ENCODE assay signal across 9 cellular contexts in the genomic region with DNA sequence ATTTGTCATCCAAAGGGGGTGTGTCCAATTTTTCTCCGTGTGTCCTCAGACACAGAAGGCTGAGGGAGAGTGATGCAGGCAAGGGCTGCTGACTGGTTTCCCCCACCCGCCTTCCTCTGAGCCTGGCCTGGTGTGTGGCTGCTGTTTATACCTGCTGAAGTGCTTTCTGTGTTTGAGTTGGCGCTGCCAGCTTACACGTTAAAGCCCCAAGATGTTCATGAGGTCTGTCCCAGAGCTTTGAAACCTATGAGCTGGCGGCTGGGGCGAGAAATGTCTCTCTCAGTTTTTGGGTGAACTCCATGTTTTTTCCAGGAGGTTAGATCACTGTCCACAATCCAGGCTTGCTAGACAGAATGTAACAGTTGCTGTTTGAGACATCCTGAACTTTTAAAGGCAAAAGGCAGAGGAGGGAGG.
A peak's percentile ranks its signal among the peaks of the same experiment; 100 is the strongest.
DNase-seq lines count a peak whose midpoint lies in the region; ATAC-seq, FAIRE-seq and TF ChIP-seq lines count a peak whose summit lies in the region.
"Had no signal": no experiment of that assay in that cellular context is flagged by ENCODE, and none has a peak within 500 bp of the region (broad histone marks: within the 10 kb centered on the region; RNA-seq: fewer than 3 reads in every experiment).

No MANE protein-coding gene starts in this region.

- H3K4me3 ChIP-seq in esophagus (ENCODE audit: low read depth in 1 of 2, low read length in 2 of 2) = no peak overlapping the region
- H3K4me3 ChIP-seq in thoracic aorta = peak overlapping the region; percentile 1

- WGBS in esophagus, 2 donors = 53 to 61% methylated on average over 6 of the region's 6 CpGs

- H3K4me1 ChIP-seq in esophagus (ENCODE audit: control insufficient read depth in 2 of 2, insufficient read depth in 2 of 2, low read length in 1 of 2) (no peaks in the 10 kb centered on the region), thoracic aorta (ENCODE audit: control insufficient read depth in 1 of 2, low read depth in 2 of 2) (peaks cover 12 to 37% of the 10 kb centered on the region in 2 donors)

- H3K36me3 ChIP-seq in esophagus (ENCODE audit: control insufficient read depth in 2 of 2, insufficient read depth in 2 of 2, low read length in 1 of 2) = no peaks in the 10 kb centered on the region
- no peaks in the 10 kb centered on the region for H3K36me3 ChIP-seq in thoracic aorta

- FAIRE-seq in GM19239 (lab: Jason Lieb, UNC) (no peak), H54 (lab: Jason Lieb, UNC) (no peak)

- H3K27me3 ChIP-seq in esophagus (ENCODE audit: control insufficient read depth in 1 of 2, insufficient read depth in 2 of 2, low read length in 2 of 2) = no peaks in the 10 kb centered on the region
- H3K27me3 ChIP-seq in thoracic aorta (replicated peaks; ENCODE audit: insufficient read depth) = no peaks in the 10 kb centered on the region

- peak overlapping the region; percentile 21 to 52 for H3K27ac ChIP-seq in esophagus (ENCODE audit: low read depth in 2 of 2, low read length in 1 of 2)
- peak overlapping the region; percentile 53 to 86 for H3K27ac ChIP-seq in thoracic aorta

- H3K9me3 ChIP-seq in esophagus (ENCODE audit: control insufficient read depth in 2 of 2, insufficient read depth in 1 of 2, low read depth in 1 of 2, low read length in 1 of 2) (no peaks in the 10 kb centered on the region), thoracic aorta (no peaks in the 10 kb centered on the region)

- peak; percentile 50 for DNase-seq in NCI-H774 (lab: John Stamatoyannopoulos, UW)
- DNase-seq in mucosa of gallbladder (ENCODE audit: low spot score) = peak; percentile 12
- DNase-seq in thoracic aorta (ENCODE audit: low spot score) = peak; percentile 25
- no peak for DNase-seq in GM19239 (ENCODE audit: insufficient read length, low spot score)
- DNase-seq in H54 (ENCODE audit: insufficient read length, low spot score) = no peak
- DNase-seq: trophoblast cell had no signal

- no peak for TF ChIP-seq POLR2A in H54 (IDR thresholded peaks at IDR 0.05; ENCODE audit: low read depth, low read length)

- no peak for TF ChIP-seq CTCF in thoracic aorta (IDR thresholded peaks at IDR 0.05)

- peak; percentile 59 for ATAC-seq in thoracic aorta (ENCODE audit: insufficient number of reproducible peaks, low FRiP score, low read depth)
- no peak for ATAC-seq in GM21447 (IDR thresholded peaks at IDR 0.05; ENCODE audit: unreplicated experiment)
- ATAC-seq in GM21723 (IDR thresholded peaks at IDR 0.05; ENCODE audit: unreplicated experiment) = no peak

Comparison
In these comparisons a context has a peak if more than half of its experiments do, and no peak if none do; other contexts are left out.
1. DNase-seq: peak in NCI-H774 (single experiment), mucosa of gallbladder (single experiment) and thoracic aorta (single experiment); none in GM19239 (single experiment) and H54 (single experiment).